ENCODE assay signal across 11 cellular contexts in genomic region chr2:191690327-191690726, GRCh38. TPM values are rescaled to one million over a fixed set of nuclear protein-coding genes. Genes with fewer than 3 reads are reported as not detected.
DNase-seq lines count a peak whose midpoint lies in the region; ATAC-seq, FAIRE-seq and TF ChIP-seq lines count a peak whose summit lies in the region.
"Had no signal": no experiment of that assay in that cellular context is flagged by ENCODE, and none has a peak within 500 bp of the region (broad histone marks: within the 10 kb centered on the region; RNA-seq: fewer than 3 reads in every experiment).

No MANE protein-coding gene starts in this region.

- TF ChIP-seq CTCF in DND-41 (IDR thresholded peaks at IDR 0.05; ENCODE audit: borderline replicate concordance, extremely low read depth, low read length, poor library complexity, severe bottlenecking) (peak; percentile 18), IMR-90 (conservative IDR thresholded peaks at IDR 0.05; ENCODE audit: low read depth, low read length) (no peak), neutrophil (IDR thresholded peaks at IDR 0.05) (no peak), OCI-LY7 (conservative IDR thresholded peaks at IDR 0.05; ENCODE audit: low read length) (no peak)

- no peak overlapping the region for H2BK120ac ChIP-seq in IMR-90 (ENCODE audit: low read depth, low read length)

- dilution Hi-C loops in IMR-90 (cut with HindIII; ENCODE audit: low sequenced_read_pairs, unreplicated experiment), result no loop called here

- BruUV-seq in IMR-90 (replicated peaks; lab: Mats Ljungman, UMichigan) (no TSS peak), OCI-LY7 (replicated peaks; lab: Mats Ljungman, UMichigan) (no TSS peak)

- peaks cover 7% of the 10 kb centered on the region for H3K9me1 ChIP-seq in IMR-90 (ENCODE audit: insufficient read depth, low read length)

- H3K4me1 ChIP-seq in DND-41 (ENCODE audit: insufficient read depth, low read length), result 0 out of 2 replicates have a peak, but pooled peaks cover 3% of the 10 kb centered on the region
- peaks cover 12% of the 10 kb centered on the region for H3K4me1 ChIP-seq in IMR-90 (ENCODE audit: control insufficient read depth, insufficient read depth, low read length)
- peaks cover 91% of the 10 kb centered on the region for H3K4me1 ChIP-seq in adipocyte (ENCODE audit: control insufficient read depth, insufficient read depth, low read length)
- peaks cover 4 to 13% of the 10 kb centered on the region in 2 experiments for H3K4me1 ChIP-seq in neutrophil (ENCODE audit: control insufficient read depth in 1 of 2, insufficient read depth in 1 of 2, low read depth in 1 of 2, low read length in 1 of 2)
- peaks cover 4% of the 10 kb centered on the region for H3K4me1 ChIP-seq in OCI-LY7 (ENCODE audit: insufficient read depth, low read length, poor library complexity, severe bottlenecking)

- peaks cover 0 to 18% of the 10 kb centered on the region in 2 experiments; a peak in 1 of 4 replicates for H3K79me1 ChIP-seq in IMR-90 (ENCODE audit: low read depth in 1 of 2, low read length in 2 of 2)

- H2AK9ac ChIP-seq in IMR-90 (replicated peaks; ENCODE audit: low read depth, low read length, poor library complexity), result no peak overlapping the region

- no peak for DNase-seq in DND-41
- DNase-seq in IMR-90, result no peak
- DNase-seq in adipocyte (ENCODE audit: low read depth), result no peak
- no peak for DNase-seq in epidermal melanocyte (ENCODE audit: insufficient read length, low spot score)
- no peak for DNase-seq in OCI-LY7 (ENCODE audit: low spot score)
- no peak for DNase-seq in HTR-8/SVneo (ENCODE audit: insufficient read length, low spot score)
- DNase-seq in SHP77 (lab: John Stamatoyannopoulos, UW), result no peak
- DNase-seq: activated CD8-positive, alpha-beta memory T cell treated with anti-CD3 and anti-CD28 coated beads for 24 hours had no signal

- H3K4me2 ChIP-seq in DND-41 (ENCODE audit: insufficient read depth, low read length), result no peak overlapping the region
- no peak overlapping the region for H3K4me2 ChIP-seq in IMR-90 (ENCODE audit: low read depth, low read length)
- no peak overlapping the region for H3K4me2 ChIP-seq in OCI-LY7 (ENCODE audit: low read length)

- no peaks in the 10 kb centered on the region for H3K79me2 ChIP-seq in DND-41 (ENCODE audit: insufficient read depth, low read length)
- no peaks in the 10 kb centered on the region for H3K79me2 ChIP-seq in OCI-LY7 (ENCODE audit: insufficient read depth, low read depth, low read length)

- no CpG with 5 or more reads among the region's 3 CpGs for WGBS in IMR-90 (ENCODE audit: extremely low coverage in 2 of 2, insufficient read length in 1 of 2), 2 experiments

- no peak overlapping the region for H2AK5ac ChIP-seq in IMR-90 (ENCODE audit: low read depth, low read length)

- no peaks in the 10 kb centered on the region for H3K9me2 ChIP-seq in OCI-LY7 (ENCODE audit: insufficient read depth, low read length)

- H2BK5ac ChIP-seq in IMR-90 (ENCODE audit: low read depth, low read length, poor library complexity, severe bottlenecking), result peak overlapping the region; percentile 92

- intact Hi-C loops in IMR-90 (cut with micrococcal nuclease) (loop anchor here (5.0 kb wide), 1 partner anchor 472 kb away; no protein-coding TSS in a partner anchor), OCI-LY7 (cut with micrococcal nuclease; ENCODE audit: unreplicated experiment) (no loop called here)

- 0 out of 2 replicates have a peak, but pooled peaks have one; percentile 17 for TF ChIP-seq POLR2A in IMR-90 (IDR thresholded peaks at IDR 0.05; ENCODE audit: low read depth, low read length)

- H3K23ac ChIP-seq in IMR-90 (ENCODE audit: low read depth, low read length), result no peak overlapping the region

- ATAC-seq in DND-41 (ENCODE audit: insufficient read depth, low read depth), result no peak
- ATAC-seq in IMR-90 (ENCODE audit: low read depth), result no peak

- H4K20me1 ChIP-seq in DND-41 (ENCODE audit: insufficient read depth, low read length), result peaks cover 5% of the 10 kb centered on the region; the same call in 1 of the 2 replicates
- peaks cover 3% of the 10 kb centered on the region; the same call in 1 of the 2 replicates for H4K20me1 ChIP-seq in IMR-90 (ENCODE audit: insufficient read depth, low read length)
- H4K20me1 ChIP-seq in OCI-LY7 (ENCODE audit: insufficient read depth, low read length), result 0 out of 2 replicates have a peak, but pooled peaks cover 4% of the 10 kb centered on the region

- no peak overlapping the region for H4K8ac ChIP-seq in IMR-90 (ENCODE audit: low read depth in 2 of 2, low read length in 2 of 2)

- H3K9me3 ChIP-seq in DND-41 (ENCODE audit: insufficient read depth, low read length, severe bottlenecking) (no peaks in the 10 kb centered on the region), IMR-90 (ENCODE audit: control insufficient read depth, insufficient read depth, low read length) (no peaks in the 10 kb centered on the region), adipocyte (ENCODE audit: control insufficient read depth, low read length) (no peaks in the 10 kb centered on the region), neutrophil (no peaks in the 10 kb centered on the region), OCI-LY7 (ENCODE audit: low read length) (no peaks in the 10 kb centered on the region)
- H3K9me3 ChIP-seq: suprapubic skin had no signal

- H2BK20ac ChIP-seq in IMR-90 (ENCODE audit: low read depth, low read length), result no peak overlapping the region

- in situ Hi-C loops in IMR-90 (cut with MboI; ENCODE audit: low sequenced_read_pairs), result loop anchor here (5.0 kb wide), 1 partner anchor 118 kb away; no protein-coding TSS in a partner anchor

- POLR2A ChIA-PET in IMR-90 (lab: Charles Lee; ENCODE audit: unreplicated experiment) (interaction anchor here (0.6 kb wide), 1 partner anchor 308 kb away, joined by 3 read pairs; no protein-coding TSS in a partner anchor), OCI-LY7 (lab: Charles Lee) (interaction anchor here (0.6 to 1.0 kb wide), 2 partner anchors 9 to 14 kb away, joined by 3 to 4 read pairs; no protein-coding TSS in a partner anchor)

- no peak overlapping the region for H3K18ac ChIP-seq in IMR-90 (ENCODE audit: low read depth, low read length)

- H3K56ac ChIP-seq in IMR-90 (ENCODE audit: extremely low read depth, insufficient read depth, low read length), result no peak overlapping the region

- FAIRE-seq in HTR-8/SVneo (lab: Jason Lieb, UNC), result no peak

- no peak overlapping the region for H3K9ac ChIP-seq in DND-41 (ENCODE audit: low read depth, low read length)
- H3K9ac ChIP-seq in IMR-90 (ENCODE audit: low read depth, low read length), result no peak overlapping the region; the same call in 1 of the 2 replicates
- H3K9ac ChIP-seq in adipocyte (ENCODE audit: low read length), result peak overlapping the region; percentile 98

- H3K14ac ChIP-seq in IMR-90 (replicated peaks; ENCODE audit: low read depth, low read length), result no peak overlapping the region

- no peak overlapping the region for H3K4ac ChIP-seq in IMR-90 (ENCODE audit: low read depth, low read length)

- H2AFZ ChIP-seq in DND-41 (ENCODE audit: low read depth, low read length) (no peak overlapping the region), IMR-90 (replicated peaks; ENCODE audit: low read length, poor library complexity) (no peak overlapping the region), OCI-LY7 (ENCODE audit: low read length) (no peak overlapping the region)

- H3K36me3 ChIP-seq in DND-41 (ENCODE audit: insufficient read depth, low read length), result peaks cover 27% of the 10 kb centered on the region
- H3K36me3 ChIP-seq in IMR-90 (ENCODE audit: control insufficient read depth, insufficient read depth, low read length), result peaks cover 11% of the 10 kb centered on the region
- H3K36me3 ChIP-seq in adipocyte (ENCODE audit: control insufficient read depth, insufficient read depth, low read length, severe bottlenecking), result peaks cover 37% of the 10 kb centered on the region
- peaks cover 68% of the 10 kb centered on the region for H3K36me3 ChIP-seq in neutrophil
- H3K36me3 ChIP-seq in OCI-LY7 (ENCODE audit: insufficient read depth, low read length), result peaks cover 35% of the 10 kb centered on the region

- H3K4me3 ChIP-seq in DND-41 (ENCODE audit: low read depth in 1 of 2, low read length in 2 of 2) (no peak overlapping the region), IMR-90 (ENCODE audit: insufficient read depth, low read depth, low read length) (no peak overlapping the region), adipocyte (ENCODE audit: low read length) (peak overlapping the region; percentile 43), neutrophil (ENCODE audit: low read depth in 1 of 2, low read length in 1 of 2) (no peak overlapping the region), OCI-LY7 (ENCODE audit: low read depth, low read length, poor library complexity, severe bottlenecking) (no peak overlapping the region)
- H3K4me3 ChIP-seq: GM12878, suprapubic skin had no signal

- no peaks in the 10 kb centered on the region for H3K27me3 ChIP-seq in DND-41 (ENCODE audit: insufficient read depth, low read length, poor library complexity)
- H3K27me3 ChIP-seq in IMR-90 (ENCODE audit: control insufficient read depth, insufficient read depth, low read length), result no peaks in the 10 kb centered on the region
- H3K27me3 ChIP-seq in adipocyte (replicated peaks; ENCODE audit: control insufficient read depth, insufficient read depth, low read length), result no peaks in the 10 kb centered on the region
- no peaks in the 10 kb centered on the region for H3K27me3 ChIP-seq in neutrophil
- H3K27me3 ChIP-seq: suprapubic skin had no signal

- no peak overlapping the region for H2BK15ac ChIP-seq in IMR-90 (ENCODE audit: low read depth, low read length)

- H4K5ac ChIP-seq in IMR-90 (ENCODE audit: low read depth, low read length), result no peak overlapping the region

- no peak overlapping the region for H4K91ac ChIP-seq in IMR-90 (ENCODE audit: insufficient read depth, low read depth, low read length)

- CTCF ChIA-PET in IMR-90 (lab: Yijun Ruan, JAX) (interaction anchor here (1.0 kb wide), 1 partner anchor 119 kb away, joined by 3 read pairs; no protein-coding TSS in a partner anchor), OCI-LY7 (lab: Charles Lee; ENCODE audit: unreplicated experiment) (no interaction called here)

- no peak for TF ChIP-seq RAD21 in IMR-90 (IDR thresholded peaks at IDR 0.05; ENCODE audit: low read length)

- H3K27ac ChIP-seq in DND-41 (ENCODE audit: low read length), result no peak overlapping the region
- no peak overlapping the region for H3K27ac ChIP-seq in IMR-90 (ENCODE audit: insufficient read depth, low read length)
- peak overlapping the region; percentile 37 for H3K27ac ChIP-seq in neutrophil
- no peak overlapping the region for H3K27ac ChIP-seq in OCI-LY7 (ENCODE audit: low read depth, low read length, poor library complexity, severe bottlenecking)
- H3K27ac ChIP-seq: suprapubic skin had no signal

TF ChIP-seq in IMR-90, 13 proteins besides CTCF, POLR2A, EP300 and RAD21 (continues in another document):
- TF ChIP-seq MAZ (IDR thresholded peaks at IDR 0.05; ENCODE audit: borderline replicate concordance, low read depth, low read length), result no peak
- TF ChIP-seq FOS (IDR thresholded peaks at IDR 0.05; ENCODE audit: low read depth, low read length), result no peak
- no peak for TF ChIP-seq BHLHE40 (IDR thresholded peaks at IDR 0.05; ENCODE audit: low read depth, low read length)

RNA-seq across cellular contexts. Expression of gene NABP1, which starts 12.4 kb away (rescaled TPM):
- total RNA-seq in IMR-90 (2012; rRNA removed) (57.7 and 141 TPM in 2 replicates), OCI-LY7 (2022) (36.0 and 42.5 TPM in 2 replicates)
- 46.3 and 73.3 TPM in 2 replicates for polyA plus RNA-seq in IMR-90 (2012; rRNA removed)
- polyA plus RNA-seq in IMR-90 (2012; cell fraction: cytosol; rRNA removed), result 8.2 and 11.9 TPM in 2 replicates
- polyA plus RNA-seq in IMR-90 (2012; cell fraction: nucleus; rRNA removed; ENCODE audit: low replicate concordance), result 124 and 666 TPM in 2 replicates
- total RNA-seq in OCI-LY7 (2014; rRNA removed; shearing (Covaris generic)), result 16.7 and 18.9 TPM in 2 replicates
